In genomic region chr2:42969231-42970150, GRCh38 we compare ENCODE assay signal across 12 cellular contexts.
A peak's percentile ranks its signal among the peaks of the same experiment; 100 is the strongest.
DNase-seq lines count a peak whose midpoint lies in the region; ATAC-seq, FAIRE-seq and TF ChIP-seq lines count a peak whose summit lies in the region.
"Had no signal": no experiment of that assay in that cellular context is flagged by ENCODE, and none has a peak within 500 bp of the region (broad histone marks: within the 10 kb centered on the region; RNA-seq: fewer than 3 reads in every experiment).

No MANE protein-coding gene starts in this region.

- CTCF ChIA-PET in activated CD8-positive, alpha-beta memory T cell treated with anti-CD3 and anti-CD28 coated beads, Interleukin-2, amount 10 ng/mL, durations not matched to agents 7 days and 5 days (lab: Charles Lee), result no interaction called here

- no peak for ATAC-seq in activated CD8-positive, alpha-beta memory T cell treated with anti-CD3 and anti-CD28 coated beads, Interleukin-2, amount 10 ng/mL, durations not matched to agents 7 days and 5 days

- H3K36me3 ChIP-seq in astrocyte (ENCODE audit: insufficient read depth, low read length) (no peaks in the 10 kb centered on the region), left ventricle myocardium inferior (no peaks in the 10 kb centered on the region), tibial artery (no peaks in the 10 kb centered on the region), endodermal cell (ENCODE audit: control insufficient read depth, insufficient read depth, low read length) (no peaks in the 10 kb centered on the region)

- H3K27me3 ChIP-seq in astrocyte (ENCODE audit: insufficient read depth, low read length), result no peaks in the 10 kb centered on the region
- H3K27me3 ChIP-seq in left ventricle myocardium inferior (ENCODE audit: low read depth), result no peaks in the 10 kb centered on the region
- H3K27me3 ChIP-seq in tibial artery, result no peaks in the 10 kb centered on the region
- H3K27me3 ChIP-seq in endodermal cell (ENCODE audit: control insufficient read depth, insufficient read depth, low read length, poor library complexity, severe bottlenecking), result no peaks in the 10 kb centered on the region

- TF ChIP-seq CTCF in astrocyte (IDR thresholded peaks at IDR 0.05; ENCODE audit: insufficient read depth, low read depth, low read length), result no peak
- TF ChIP-seq CTCF in left ventricle myocardium inferior (IDR thresholded peaks at IDR 0.05; ENCODE audit: borderline replicate concordance), result no peak
- no peak for TF ChIP-seq CTCF in tibial artery (IDR thresholded peaks at IDR 0.05)
- no peak for TF ChIP-seq CTCF in endodermal cell (conservative IDR thresholded peaks at IDR 0.05)
- TF ChIP-seq CTCF in coronary artery (IDR thresholded peaks at IDR 0.05), result no peak

- 85 to 91% methylated on average over 3 to 12 of the region's 12 CpGs for WGBS in endodermal cell (ENCODE audit: insufficient coverage in 1 of 2, insufficient read length in 1 of 2), 2 experiments

- peak overlapping the region; percentile 31 for H2AFZ ChIP-seq in astrocyte (ENCODE audit: low read depth, low read length)

- intact Hi-C loops in left ventricle myocardium inferior (cut with micrococcal nuclease), result no loop called here
- intact Hi-C loops in tibial artery (cut with DNase I; ENCODE audit: low total_unique reads), result loop anchor here (2.0 to 10.0 kb wide), 3 partner anchors 55 to 573 kb away; partner anchors contain the start of gene ZFP36L2

- H3K4me1 ChIP-seq in astrocyte (ENCODE audit: insufficient read depth, low read length), result peaks cover 46% of the 10 kb centered on the region
- H3K4me1 ChIP-seq in left ventricle myocardium inferior, result peaks cover 32% of the 10 kb centered on the region
- H3K4me1 ChIP-seq in tibial artery, result peaks cover 0 to 41% (median 16%) of the 10 kb centered on the region in 4 donors
- no peaks in the 10 kb centered on the region for H3K4me1 ChIP-seq in endodermal cell (ENCODE audit: control insufficient read depth, insufficient read depth, low read length)

- H3K9me3 Mint-ChIP-seq in astrocyte (ENCODE audit: unreplicated experiment), result peaks cover 5% of the 10 kb centered on the region
- peaks cover 3% of the 10 kb centered on the region for H3K9me3 Mint-ChIP-seq in endodermal cell
- H3K9me3 Mint-ChIP-seq in activated CD8-positive, alpha-beta memory T cell treated with anti-CD3 and anti-CD28 coated beads, Interleukin-2, amount 10 ng/mL, durations not matched to agents 7 days and 5 days (ENCODE audit: low read depth), result no peaks in the 10 kb centered on the region

- H3K4me2 ChIP-seq in astrocyte (ENCODE audit: low read length), result peak overlapping the region; percentile 70

- H3K4me3 Mint-ChIP-seq in astrocyte (ENCODE audit: unreplicated experiment), result no peak overlapping the region
- no peak overlapping the region for H3K4me3 Mint-ChIP-seq in endodermal cell
- no peak overlapping the region for H3K4me3 Mint-ChIP-seq in activated CD8-positive, alpha-beta memory T cell treated with anti-CD3 and anti-CD28 coated beads, Interleukin-2, amount 10 ng/mL, durations not matched to agents 7 days and 5 days

- H3K27me3 Mint-ChIP-seq in astrocyte (ENCODE audit: low read depth, unreplicated experiment), result peaks cover 4% of the 10 kb centered on the region
- H3K27me3 Mint-ChIP-seq in endodermal cell (ENCODE audit: insufficient read depth), result peaks cover 2% of the 10 kb centered on the region
- H3K27me3 Mint-ChIP-seq in activated CD8-positive, alpha-beta memory T cell treated with anti-CD3 and anti-CD28 coated beads, Interleukin-2, amount 10 ng/mL, durations not matched to agents 7 days and 5 days, result no peaks in the 10 kb centered on the region

- H3K4me3 ChIP-seq in astrocyte (ENCODE audit: insufficient read depth, low read depth, low read length) (no peak overlapping the region), left ventricle myocardium inferior (no peak overlapping the region), tibial artery (no peak overlapping the region), endodermal cell (ENCODE audit: low read length) (no peak overlapping the region), coronary artery (no peak overlapping the region)

- no peak overlapping the region for H3K27ac Mint-ChIP-seq in astrocyte (ENCODE audit: unreplicated experiment)
- no peak overlapping the region for H3K27ac Mint-ChIP-seq in endodermal cell
- no peak overlapping the region for H3K27ac Mint-ChIP-seq in activated CD8-positive, alpha-beta memory T cell treated with anti-CD3 and anti-CD28 coated beads, Interleukin-2, amount 10 ng/mL, durations not matched to agents 7 days and 5 days

- TF ChIP-seq POLR2A in H54 (IDR thresholded peaks at IDR 0.05; ENCODE audit: low read depth, low read length), result no peak

- H3K9me3 ChIP-seq in astrocyte (ENCODE audit: insufficient read depth, low read depth, low read length) (no peaks in the 10 kb centered on the region), left ventricle myocardium inferior (replicated peaks) (peaks cover 6% of the 10 kb centered on the region), tibial artery (no peaks in the 10 kb centered on the region), endodermal cell (ENCODE audit: control insufficient read depth, low read length) (no peaks in the 10 kb centered on the region)

- H3K79me2 ChIP-seq in astrocyte (ENCODE audit: insufficient read depth, low read length), result no peaks in the 10 kb centered on the region

- H4K20me1 ChIP-seq in astrocyte (ENCODE audit: insufficient read depth, low read length), result no peaks in the 10 kb centered on the region

- H3K27ac ChIP-seq in astrocyte (ENCODE audit: low read depth, low read length) (peak overlapping the region; percentile 71), left ventricle myocardium inferior (replicated peaks) (peak overlapping the region; percentile 27), tibial artery (peak overlapping the region; percentile 26 to 84), substantia nigra (ENCODE audit: low read depth, low read length, poor library complexity, severe bottlenecking) (no peak overlapping the region), endodermal cell (ENCODE audit: low read depth, low read length) (no peak overlapping the region), coronary artery (peak overlapping the region in 1 of 2 donors; percentile 25)

- H3K36me3 Mint-ChIP-seq in astrocyte (ENCODE audit: low read depth, unreplicated experiment), result no peaks in the 10 kb centered on the region
- H3K36me3 Mint-ChIP-seq in endodermal cell (ENCODE audit: low read depth), result peaks cover 2% of the 10 kb centered on the region
- H3K36me3 Mint-ChIP-seq in activated CD8-positive, alpha-beta memory T cell treated with anti-CD3 and anti-CD28 coated beads, Interleukin-2, amount 10 ng/mL, durations not matched to agents 7 days and 5 days, result no peaks in the 10 kb centered on the region

- H3K4me1 Mint-ChIP-seq in astrocyte (ENCODE audit: low read depth, unreplicated experiment) (peaks cover 18% of the 10 kb centered on the region), endodermal cell (peaks cover 13% of the 10 kb centered on the region)
- H3K4me1 Mint-ChIP-seq in activated CD8-positive, alpha-beta memory T cell treated with anti-CD3 and anti-CD28 coated beads, Interleukin-2, amount 10 ng/mL, durations not matched to agents 7 days and 5 days, result peaks cover 14% of the 10 kb centered on the region

- FAIRE-seq in H54 (lab: Jason Lieb, UNC) (peak; percentile 84), astrocyte (lab: Jason Lieb, UNC) (peak; percentile 68)
- FAIRE-seq: colon had no signal

- peak; percentile 85 for DNase-seq in H54 (ENCODE audit: insufficient read length, low spot score)
- peak; percentile 91 for DNase-seq in astrocyte (ENCODE audit: low read depth)
- no peak for DNase-seq in left ventricle myocardium inferior
- DNase-seq in tibial artery, result peak in 1 of 2 donors; percentile 65
- DNase-seq in substantia nigra (lab: John Stamatoyannopoulos, UW), result no peak
- DNase-seq in endodermal cell, result no peak
- no peak for DNase-seq in coronary artery (ENCODE audit: low spot score)
- no peak for DNase-seq in activated CD8-positive, alpha-beta memory T cell treated with anti-CD3 and anti-CD28 coated beads, Interleukin-2, amount 10 ng/mL, durations not matched to agents 7 days and 5 days
- DNase-seq: activated CD8-positive, alpha-beta memory T cell treated with anti-CD3 and anti-CD28 coated beads, Interleukin-2, amount 50 U/mL, for 48 hours; Karpas-422; NCI-H774 had no signal

- H3K9ac ChIP-seq in astrocyte (ENCODE audit: low read length), result peak overlapping the region; percentile 19
- no peak overlapping the region for H3K9ac ChIP-seq in endodermal cell (ENCODE audit: extremely low read depth, low read length, poor library complexity, severe bottlenecking)

Comparison
In these comparisons a context has a peak if more than half of its experiments do, and no peak if none do; other contexts are left out.
1. DNase-seq: peak in H54 (single experiment) and astrocyte (single experiment); none in left ventricle myocardium inferior (single experiment), substantia nigra (0 of 49), endodermal cell (single experiment), coronary artery (single experiment) and activated CD8-positive, alpha-beta memory T cell treated with anti-CD3 and anti-CD28 coated beads, Interleukin-2, amount 10 ng/mL, durations not matched to agents 7 days and 5 days (single experiment).
2. H3K27ac ChIP-seq: peak in astrocyte (single experiment), left ventricle myocardium inferior (single experiment) and tibial artery (2 of 2); none in substantia nigra (single experiment) and endodermal cell (single experiment).